In genomic region chr15:98395974-98396627, GRCh38 we compare ENCODE assay signal across 19 cellular contexts.
"Had no signal": no experiment of that assay in that cellular context is flagged by ENCODE, and none has a peak within 500 bp of the region (broad histone marks: within the 10 kb centered on the region; RNA-seq: fewer than 3 reads in every experiment).

No MANE protein-coding gene starts in this region.

- FAIRE-seq: astrocyte, endothelial cell of umbilical vein had no signal

- H3K4me1 ChIP-seq: breast epithelium, heart right ventricle, left ventricle myocardium inferior, right atrium auricular region, vagina had no signal

- ATAC-seq: heart right ventricle; stimulated activated naive CD8-positive, alpha-beta T cell treated with anti-CD3 and anti-CD28 coated beads, Interleukin-15, Interleukin-2, amounts not matched to agents 100 U/mL and 50 U/mL, for 24 hours had no signal

- H3K36me3 ChIP-seq: breast epithelium, esophagus muscularis mucosa, heart right ventricle, left ventricle myocardium inferior, right atrium auricular region, tibial nerve, vagina had no signal

- H3K27me3 ChIP-seq: breast epithelium, esophagus muscularis mucosa, right atrium auricular region, tibial nerve, vagina had no signal

- H3K27ac ChIP-seq: breast epithelium, esophagus muscularis mucosa, heart right ventricle, left ventricle myocardium inferior, right atrium auricular region, tibial nerve, vagina, VCaP had no signal

- H3K9me3 ChIP-seq: breast epithelium, esophagus muscularis mucosa, heart right ventricle, left ventricle myocardium inferior, right atrium auricular region, tibial nerve, vagina had no signal

- DNase-seq: activated CD4-positive, alpha-beta T cell treated with anti-CD3 and anti-CD28 coated beads for 1 hour; activated CD4-positive, alpha-beta T cell treated with anti-CD3 and anti-CD28 coated beads, Interleukin-2, amount 50 U/mL, for 4 hours; activated gamma-delta T cell; cerebellar nuclear complex; effector CD8-positive, alpha-beta T cell; heart right ventricle; left ventricle myocardium inferior; stimulated activated CD4-positive, alpha-beta T cell treated with anti-CD3 and anti-CD28 coated beads, Interleukin-2, amount 100 ng/mL, for 24 hours; stimulated activated naive CD8-positive, alpha-beta T cell treated with anti-CD3 and anti-CD28 coated beads, Interleukin-15, Interleukin-2, amounts not matched to agents 100 U/mL and 50 U/mL, for 24 hours; substantia nigra; T-helper 2 cell had no signal

- H3K4me3 ChIP-seq: breast epithelium, esophagus muscularis mucosa, heart right ventricle, left ventricle myocardium inferior, right atrium auricular region, tibial nerve, vagina had no signal
